In genomic region chr12:131732996-131733615, GRCh38 we compare ENCODE assay signal across 1 cellular context.
TF ChIP-seq lines count a peak whose summit lies in the region.

No MANE protein-coding gene starts in this region.

TF ChIP-seq in H1, 55 proteins besides CTCF, POLR2A, EP300 and RAD21:
- TF ChIP-seq SIX5 (IDR thresholded peaks at IDR 0.05; ENCODE audit: low read depth, low read length) (no peak), BACH1 (IDR thresholded peaks at IDR 0.05; ENCODE audit: low read length) (no peak), JUND (IDR thresholded peaks at IDR 0.05; ENCODE audit: low read length) (no peak), ZNF274 (IDR thresholded peaks at IDR 0.05; ENCODE audit: borderline replicate concordance, extremely low read depth, low read length) (no peak), HDAC2 (IDR thresholded peaks at IDR 0.05; ENCODE audit: borderline replicate concordance in 1 of 2, low read depth in 2 of 2, low read length in 2 of 2) (no peak), CHD7 (IDR thresholded peaks at IDR 0.05; ENCODE audit: insufficient replicate concordance, low read length) (no peak), CEBPB (IDR thresholded peaks at IDR 0.05; ENCODE audit: low read depth, low read length) (no peak)
- TF ChIP-seq, protein P1, sequence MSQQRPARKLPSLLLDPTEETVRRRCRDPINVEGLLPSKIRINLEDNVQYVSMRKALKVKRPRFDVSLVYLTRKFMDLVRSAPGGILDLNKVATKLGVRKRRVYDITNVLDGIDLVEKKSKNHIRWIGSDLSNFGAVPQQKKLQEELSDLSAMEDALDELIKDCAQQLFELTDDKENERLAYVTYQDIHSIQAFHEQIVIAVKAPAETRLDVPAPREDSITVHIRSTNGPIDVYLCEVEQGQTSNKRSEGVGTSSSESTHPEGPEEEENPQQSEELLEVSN (IDR thresholded peaks at IDR 0.05), result no peak
